8 cellular contexts compared by ENCODE assay signal in the genomic region with DNA sequence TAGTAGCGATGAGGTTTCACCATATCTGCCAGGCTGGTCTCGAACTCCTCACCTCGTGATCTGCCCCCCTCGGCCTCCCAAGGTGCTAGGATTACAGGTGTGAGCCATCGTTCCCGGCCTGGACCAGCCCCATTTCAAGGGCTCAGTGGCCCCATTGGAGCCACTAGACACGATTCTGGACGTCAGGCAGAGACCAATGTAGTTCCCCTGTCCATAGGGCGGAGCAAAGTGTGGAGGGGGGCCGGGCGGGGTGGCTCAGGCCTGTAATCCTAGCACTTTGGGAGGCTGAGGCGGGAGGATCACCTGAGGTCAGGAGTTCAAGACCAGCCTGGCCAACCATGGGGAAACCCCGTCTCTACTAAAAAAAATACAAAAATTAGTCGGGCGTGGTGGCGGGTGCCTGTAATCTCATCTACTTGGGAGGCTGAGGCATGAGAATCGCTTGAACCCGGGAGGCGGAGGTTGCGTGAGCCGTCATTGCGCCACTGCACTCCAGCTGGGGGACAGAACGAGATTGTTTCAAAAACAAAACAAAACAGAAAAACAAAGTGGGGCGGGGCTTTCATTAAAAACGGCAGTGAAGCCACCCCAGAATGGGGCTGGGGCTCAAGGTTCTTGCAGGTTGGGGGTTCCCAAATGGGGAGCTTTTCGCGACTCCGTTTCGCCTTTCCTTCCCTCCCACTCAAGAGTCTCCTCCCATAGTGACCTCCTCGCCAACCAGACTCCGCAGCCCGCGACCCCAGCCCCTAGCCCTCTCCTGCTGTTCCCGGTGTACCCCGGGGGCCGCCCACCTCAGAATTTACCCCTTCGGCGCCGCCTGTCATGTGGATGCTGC. TPM values are rescaled to one million over a fixed set of nuclear protein-coding genes. Genes with fewer than 3 reads are reported as not detected.
A peak's percentile ranks its signal among the peaks of the same experiment; 100 is the strongest.
DNase-seq lines count a peak whose midpoint lies in the region; ATAC-seq, FAIRE-seq and TF ChIP-seq lines count a peak whose summit lies in the region.

No MANE protein-coding gene starts in this region.

- H3K27ac ChIP-seq in fibroblast of lung (ENCODE audit: insufficient read depth, low read length), result peak overlapping the region; percentile 86

- H3K4me3 ChIP-seq in GM12875 (ENCODE audit: low read depth, low read length) (peak overlapping the region; percentile 39), fibroblast of lung (replicated peaks in 1 of 4; ENCODE audit: control extremely low read depth in 1 of 4, insufficient read depth in 1 of 4, low read depth in 3 of 4, low read length in 4 of 4) (peak overlapping the region; percentile 63 to 78 (median 69)), retinal pigment epithelial cell (ENCODE audit: low read length) (peak overlapping the region; percentile 72)

- DNase-seq in fibroblast of lung (ENCODE audit: low read depth in 2 of 2) (peak in 1 of 2 donors; percentile 21), retinal pigment epithelial cell (ENCODE audit: low read depth) (no peak), NCI-H128 (lab: John Stamatoyannopoulos, UW; ENCODE audit: unreplicated experiment) (no peak), H54 (ENCODE audit: insufficient read length, low spot score) (no peak)

- no peaks in the 10 kb centered on the region for H4K20me1 ChIP-seq in fibroblast of lung (ENCODE audit: control insufficient read depth, extremely low read depth, insufficient read depth, low read length)

- peaks cover 7% of the 10 kb centered on the region for H3K4me1 ChIP-seq in fibroblast of lung (ENCODE audit: control insufficient read depth, extremely low read depth, insufficient read depth, low read length)

- H3K4me2 ChIP-seq in fibroblast of lung (ENCODE audit: extremely low read depth, insufficient read depth, low read length), result peak overlapping the region; percentile 80

- TF ChIP-seq CTCF in GM12875 (IDR thresholded peaks at IDR 0.05; ENCODE audit: borderline replicate concordance, insufficient read depth, low read depth, low read length) (no peak), fibroblast of lung (conservative IDR thresholded peaks at IDR 0.05 in 1 of 2, IDR thresholded peaks at IDR 0.05 in 1 of 2; ENCODE audit: low read depth in 1 of 2, low read length in 2 of 2) (no peak), retinal pigment epithelial cell (conservative IDR thresholded peaks at IDR 0.05; ENCODE audit: low read depth, low read length) (no peak)

- ATAC-seq in SK-N-SH treated with all-trans-retinoic acid at 6 μM for 48 hours (peak; percentile 36), GM18505 (IDR thresholded peaks at IDR 0.05; ENCODE audit: unreplicated experiment) (no peak), GM21381 (IDR thresholded peaks at IDR 0.05; ENCODE audit: unreplicated experiment) (no peak)

- TF ChIP-seq POLR2A in GM18505 (IDR thresholded peaks at IDR 0.05; ENCODE audit: borderline replicate concordance, extremely low read depth, insufficient read depth, insufficient read length) (no peak), H54 (IDR thresholded peaks at IDR 0.05; ENCODE audit: low read depth, low read length) (no peak)

- peak overlapping the region; percentile 74 for H3K9ac ChIP-seq in fibroblast of lung (ENCODE audit: insufficient read depth, low read length)

- peaks cover 20% of the 10 kb centered on the region for H3K79me2 ChIP-seq in fibroblast of lung (ENCODE audit: control insufficient read depth, insufficient read depth, low read length)

- H3K27me3 ChIP-seq in fibroblast of lung (ENCODE audit: control insufficient read depth, insufficient read depth, low read length), result no peaks in the 10 kb centered on the region

- H2AFZ ChIP-seq in fibroblast of lung (ENCODE audit: low read length), result peak overlapping the region; percentile 89

- H3K9me3 ChIP-seq in fibroblast of lung (ENCODE audit: control insufficient read depth, insufficient read depth, low read depth, low read length), result no peaks in the 10 kb centered on the region

- no peaks in the 10 kb centered on the region for H3K36me3 ChIP-seq in fibroblast of lung (ENCODE audit: control insufficient read depth, insufficient read depth, low read length)

- FAIRE-seq in H54 (lab: Jason Lieb, UNC), result no peak

TF ChIP-seq in SK-N-SH treated with all-trans-retinoic acid at 6 μM for 48 hours, 23 proteins besides CTCF, POLR2A, EP300 and RAD21:
- TF ChIP-seq SNAI2 (CRISPR knock-in tag; IDR thresholded peaks at IDR 0.05) (no peak), ARNTL (CRISPR knock-in tag; IDR thresholded peaks at IDR 0.05; ENCODE audit: borderline replicate concordance, low read depth) (no peak), ZNF8 (CRISPR knock-in tag; IDR thresholded peaks at IDR 0.05) (no peak), CSDC2 (CRISPR knock-in tag; IDR thresholded peaks at IDR 0.05) (no peak), ESRRG (CRISPR knock-in tag; IDR thresholded peaks at IDR 0.05) (no peak), ZFP3 (CRISPR knock-in tag; IDR thresholded peaks at IDR 0.05) (no peak), ZNF565 (CRISPR knock-in tag; conservative IDR thresholded peaks at IDR 0.05; ENCODE audit: low read depth) (no peak), GLIS3 (CRISPR knock-in tag; IDR thresholded peaks at IDR 0.05) (no peak), ZC3H10 (CRISPR knock-in tag; IDR thresholded peaks at IDR 0.05) (no peak), TOX (CRISPR knock-in tag; IDR thresholded peaks at IDR 0.05; ENCODE audit: borderline replicate concordance) (no peak)
- TF ChIP-seq, protein P1, sequence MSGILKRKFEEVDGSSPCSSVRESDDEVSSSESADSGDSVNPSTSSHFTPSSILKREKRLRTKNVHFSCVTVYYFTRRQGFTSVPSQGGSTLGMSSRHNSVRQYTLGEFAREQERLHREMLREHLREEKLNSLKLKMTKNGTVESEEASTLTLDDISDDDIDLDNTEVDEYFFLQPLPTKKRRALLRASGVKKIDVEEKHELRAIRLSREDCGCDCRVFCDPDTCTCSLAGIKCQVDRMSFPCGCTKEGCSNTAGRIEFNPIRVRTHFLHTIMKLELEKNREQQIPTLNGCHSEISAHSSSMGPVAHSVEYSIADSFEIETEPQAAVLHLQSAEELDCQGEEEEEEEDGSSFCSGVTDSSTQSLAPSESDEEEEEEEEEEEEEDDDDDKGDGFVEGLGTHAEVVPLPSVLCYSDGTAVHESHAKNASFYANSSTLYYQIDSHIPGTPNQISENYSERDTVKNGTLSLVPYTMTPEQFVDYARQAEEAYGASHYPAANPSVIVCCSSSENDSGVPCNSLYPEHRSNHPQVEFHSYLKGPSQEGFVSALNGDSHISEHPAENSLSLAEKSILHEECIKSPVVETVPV (CRISPR knock-in tag; IDR thresholded peaks at IDR 0.05), result no peak
- TF ChIP-seq, protein P2, sequence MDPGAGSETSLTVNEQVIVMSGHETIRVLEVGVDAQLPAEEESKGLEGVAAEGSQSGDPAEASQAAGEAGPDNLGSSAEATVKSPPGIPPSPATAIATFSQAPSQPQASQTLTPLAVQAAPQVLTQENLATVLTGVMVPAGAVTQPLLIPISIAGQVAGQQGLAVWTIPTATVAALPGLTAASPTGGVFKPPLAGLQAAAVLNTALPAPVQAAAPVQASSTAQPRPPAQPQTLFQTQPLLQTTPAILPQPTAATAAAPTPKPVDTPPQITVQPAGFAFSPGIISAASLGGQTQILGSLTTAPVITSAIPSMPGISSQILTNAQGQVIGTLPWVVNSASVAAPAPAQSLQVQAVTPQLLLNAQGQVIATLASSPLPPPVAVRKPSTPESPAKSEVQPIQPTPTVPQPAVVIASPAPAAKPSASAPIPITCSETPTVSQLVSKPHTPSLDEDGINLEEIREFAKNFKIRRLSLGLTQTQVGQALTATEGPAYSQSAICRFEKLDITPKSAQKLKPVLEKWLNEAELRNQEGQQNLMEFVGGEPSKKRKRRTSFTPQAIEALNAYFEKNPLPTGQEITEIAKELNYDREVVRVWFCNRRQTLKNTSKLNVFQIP (CRISPR knock-in tag; IDR thresholded peaks at IDR 0.05; ENCODE audit: borderline replicate concordance, low read depth), result no peak

RNA-seq across cellular contexts. Expression of a gene that starts 0.8 kb away (rescaled TPM):
- total RNA-seq in fibroblast of lung, result 20.5 and 34.0 TPM in 2 replicates
- 73.4 and 109 TPM in 2 replicates for polyA plus RNA-seq in fibroblast of lung
- polyA plus RNA-seq in fibroblast of lung (2012), result 103 and 161 TPM in 2 replicates
- 344 and 409 TPM in 2 replicates for polyA minus RNA-seq in fibroblast of lung (ENCODE audit: low replicate concordance)

RNA-seq across cellular contexts. Expression of a gene that starts 10.4 kb away (rescaled TPM):
- total RNA-seq in fibroblast of lung, result 77.3 and 87.7 TPM in 2 replicates
- 87.3 and 148 TPM in 2 replicates for polyA plus RNA-seq in fibroblast of lung
- 69.4 and 112 TPM in 2 replicates for polyA plus RNA-seq in fibroblast of lung (2012)
- 85.1 and 207 TPM in 2 replicates for polyA minus RNA-seq in fibroblast of lung (ENCODE audit: low replicate concordance)

RNA-seq across cellular contexts. Expression of a gene that starts 32.7 kb away (rescaled TPM):
- total RNA-seq in fibroblast of lung, result 80.1 and 129 TPM in 2 replicates
- 57.3 and 72.5 TPM in 2 replicates for polyA plus RNA-seq in fibroblast of lung
- polyA plus RNA-seq in fibroblast of lung (2012), result 106 and 144 TPM in 2 replicates
- 45.0 and 58.4 TPM in 2 replicates for polyA minus RNA-seq in fibroblast of lung (ENCODE audit: low replicate concordance)

RNA-seq across cellular contexts. Expression of a gene that starts 43.2 kb away (rescaled TPM):
- total RNA-seq in fibroblast of lung, result 253 and 274 TPM in 2 replicates
- 100 and 110 TPM in 2 replicates for polyA plus RNA-seq in fibroblast of lung
- polyA plus RNA-seq in fibroblast of lung (2012), result 221 and 267 TPM in 2 replicates
- polyA minus RNA-seq in fibroblast of lung (ENCODE audit: low replicate concordance), result 33.5 and 48.9 TPM in 2 replicates

RNA-seq across cellular contexts. Expression of a gene that starts 53.5 kb away (rescaled TPM):
- total RNA-seq in fibroblast of lung, result 9.7 and 18.7 TPM in 2 replicates
- 0.67 and 2.3 TPM in 2 replicates for polyA plus RNA-seq in fibroblast of lung
- polyA plus RNA-seq in fibroblast of lung (2012), result 5.2 and 9.9 TPM in 2 replicates
- polyA minus RNA-seq in fibroblast of lung (ENCODE audit: low replicate concordance), result 0.52 and 3.4 TPM in 2 replicates
